Comparison of ENCODE assay signal across 10 cellular contexts in the genomic region with DNA sequence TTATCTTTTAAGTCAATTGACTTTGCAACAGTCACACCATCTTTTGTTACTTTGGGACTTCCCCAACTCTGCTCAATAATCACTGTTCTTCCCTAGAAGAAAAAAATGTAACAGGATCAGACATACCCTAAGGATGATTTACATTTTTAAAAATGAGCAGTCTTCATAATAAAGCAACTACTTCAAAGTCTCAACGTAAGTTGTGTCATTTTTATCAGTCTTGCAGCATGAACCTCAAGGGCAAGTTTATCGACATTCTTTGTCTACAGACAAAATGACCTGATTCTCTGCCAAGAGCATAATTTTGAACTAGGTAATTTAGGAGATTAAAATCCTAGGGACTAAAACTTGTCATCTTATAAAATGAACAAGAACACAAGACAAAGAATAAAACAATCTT. TPM values are rescaled to one million over a fixed set of nuclear protein-coding genes. Genes with fewer than 3 reads are reported as not detected.
DNase-seq lines count a peak whose midpoint lies in the region; ATAC-seq, FAIRE-seq and TF ChIP-seq lines count a peak whose summit lies in the region.
"Had no signal": no experiment of that assay in that cellular context is flagged by ENCODE, and none has a peak within 500 bp of the region (broad histone marks: within the 10 kb centered on the region; RNA-seq: fewer than 3 reads in every experiment).

No MANE protein-coding gene starts in this region.

- TF ChIP-seq POLR2A in IMR-90 (IDR thresholded peaks at IDR 0.05; ENCODE audit: low read depth, low read length), result no peak

- POLR2A ChIA-PET in CD4-positive, alpha-beta memory T cell (lab: Charles Lee; ENCODE audit: partially characterized antibody), result interaction anchor here (0.8 to 5.6 kb wide), 5 partner anchors 19 to 62 kb away, joined by 3 to 180 read pairs (median 7); partner anchors contain the start of genes COQ10B, MOB4 and SF3B1
- POLR2A ChIA-PET in IMR-90 (lab: Charles Lee; ENCODE audit: unreplicated experiment), result no interaction called here

- H3K27me3 ChIP-seq in CD4-positive, alpha-beta memory T cell (ENCODE audit: insufficient read depth, low read length), result no peaks in the 10 kb centered on the region
- H3K27me3 ChIP-seq in IMR-90 (ENCODE audit: control insufficient read depth, insufficient read depth, low read length), result no peaks in the 10 kb centered on the region
- no peaks in the 10 kb centered on the region for H3K27me3 ChIP-seq in astrocyte (ENCODE audit: insufficient read depth, low read length)
- H3K27me3 ChIP-seq: SJSA1 had no signal

- no peak overlapping the region for H3K18ac ChIP-seq in IMR-90 (ENCODE audit: low read depth, low read length)

- H4K5ac ChIP-seq in IMR-90 (ENCODE audit: low read depth, low read length), result no peak overlapping the region

- no peak overlapping the region for H4K8ac ChIP-seq in IMR-90 (ENCODE audit: low read depth in 2 of 2, low read length in 2 of 2)

- ATAC-seq in IMR-90 (ENCODE audit: low read depth) (no peak), GM18519 (IDR thresholded peaks at IDR 0.05; ENCODE audit: low FRiP score, unreplicated experiment) (no peak), HG03280 (IDR thresholded peaks at IDR 0.05; ENCODE audit: unreplicated experiment) (no peak), HG03342 (IDR thresholded peaks at IDR 0.05; ENCODE audit: unreplicated experiment) (no peak)

- no peak overlapping the region for H2BK20ac ChIP-seq in IMR-90 (ENCODE audit: low read depth, low read length)

- no peak overlapping the region for H3K4me3 ChIP-seq in CD4-positive, alpha-beta memory T cell (ENCODE audit: low read length in 2 of 2)
- no peak overlapping the region for H3K4me3 ChIP-seq in IMR-90 (ENCODE audit: insufficient read depth, low read depth, low read length)
- H3K4me3 ChIP-seq in astrocyte (ENCODE audit: insufficient read depth, low read depth, low read length), result peak overlapping the region; percentile 87
- peak overlapping the region; percentile 89 for H3K4me3 ChIP-seq in mesodermal cell (ENCODE audit: extremely low read depth, insufficient read depth, low read length, poor library complexity, severe bottlenecking)

- H4K91ac ChIP-seq in IMR-90 (ENCODE audit: insufficient read depth, low read depth, low read length), result no peak overlapping the region

- H3K14ac ChIP-seq in IMR-90 (replicated peaks; ENCODE audit: low read depth, low read length), result no peak overlapping the region

- no peak overlapping the region for H2AK5ac ChIP-seq in IMR-90 (ENCODE audit: low read depth, low read length)

- H3K79me2 ChIP-seq in astrocyte (ENCODE audit: insufficient read depth, low read length), result peaks cover 81% of the 10 kb centered on the region

- H2BK5ac ChIP-seq in IMR-90 (ENCODE audit: low read depth, low read length, poor library complexity, severe bottlenecking), result no peak overlapping the region

- TF ChIP-seq CTCF in IMR-90 (conservative IDR thresholded peaks at IDR 0.05; ENCODE audit: low read depth, low read length) (no peak), astrocyte (IDR thresholded peaks at IDR 0.05; ENCODE audit: insufficient read depth, low read depth, low read length) (no peak)

- FAIRE-seq in astrocyte (lab: Jason Lieb, UNC) (no peak), RCC 7860 (lab: Jason Lieb, UNC) (no peak)

- no peaks in the 10 kb centered on the region for H3K9me3 Mint-ChIP-seq in CD4-positive, alpha-beta memory T cell
- H3K9me3 Mint-ChIP-seq in astrocyte (ENCODE audit: unreplicated experiment), result no peaks in the 10 kb centered on the region

- peaks cover 38 to 76% (median 46%) of the 10 kb centered on the region in 4 donors for H3K4me1 Mint-ChIP-seq in CD4-positive, alpha-beta memory T cell
- peaks cover 32% of the 10 kb centered on the region for H3K4me1 Mint-ChIP-seq in astrocyte (ENCODE audit: low read depth, unreplicated experiment)

- H2BK15ac ChIP-seq in IMR-90 (ENCODE audit: low read depth, low read length), result no peak overlapping the region

- H3K23ac ChIP-seq in IMR-90 (ENCODE audit: low read depth, low read length), result no peak overlapping the region

- H2AK9ac ChIP-seq in IMR-90 (replicated peaks; ENCODE audit: low read depth, low read length, poor library complexity), result no peak overlapping the region

- no peak overlapping the region for H3K56ac ChIP-seq in IMR-90 (ENCODE audit: extremely low read depth, insufficient read depth, low read length)

- H3K27ac ChIP-seq in CD4-positive, alpha-beta memory T cell (ENCODE audit: low read depth, low read length), result peak overlapping the region; percentile 77
- H3K27ac ChIP-seq in IMR-90 (ENCODE audit: insufficient read depth, low read length) (no peak overlapping the region), astrocyte (ENCODE audit: low read depth, low read length) (no peak overlapping the region), mesodermal cell (ENCODE audit: low read depth, low read length, severe bottlenecking) (no peak overlapping the region)
- H3K27ac ChIP-seq: SJSA1 had no signal

- peak overlapping the region; percentile 68 to 98 (median 87) for H3K27ac Mint-ChIP-seq in CD4-positive, alpha-beta memory T cell
- peak overlapping the region; percentile 8 for H3K27ac Mint-ChIP-seq in astrocyte (ENCODE audit: unreplicated experiment)

- intact Hi-C loops in CD4-positive, alpha-beta memory T cell (cut with micrococcal nuclease), result loop anchor here (10.0 kb wide), 1 partner anchor 278 kb away; no protein-coding TSS in a partner anchor
- intact Hi-C loops in IMR-90 (cut with micrococcal nuclease), result loop anchor here (5.0 kb wide), 1 partner anchor 40 kb away; no protein-coding TSS in a partner anchor

- dilution Hi-C loops in IMR-90 (cut with HindIII; ENCODE audit: low sequenced_read_pairs, unreplicated experiment), result no loop called here

- no TSS peak for BruUV-seq in IMR-90 (replicated peaks; lab: Mats Ljungman, UMichigan)

- peaks cover 27 to 78% of the 10 kb centered on the region in 2 donors for H3K36me3 Mint-ChIP-seq in CD4-positive, alpha-beta memory T cell
- peaks cover 18% of the 10 kb centered on the region for H3K36me3 Mint-ChIP-seq in astrocyte (ENCODE audit: low read depth, unreplicated experiment)

- DNase-seq in CD4-positive, alpha-beta memory T cell, result no peak
- DNase-seq in IMR-90 (no peak), astrocyte (ENCODE audit: low read depth) (no peak), RCC 7860 (ENCODE audit: low spot score) (no peak)
- DNase-seq: NCI-H1092 treated with DMSO at 0.1 percent for 48 hours had no signal

- H3K4me2 ChIP-seq in IMR-90 (ENCODE audit: low read depth, low read length) (peak overlapping the region; percentile 98; the same call in 1 of the 2 replicates), astrocyte (ENCODE audit: low read length) (peak overlapping the region; percentile 85)

- H3K9ac ChIP-seq in IMR-90 (ENCODE audit: low read depth, low read length) (no peak overlapping the region), astrocyte (ENCODE audit: low read length) (no peak overlapping the region)

- H3K9me3 ChIP-seq in CD4-positive, alpha-beta memory T cell (ENCODE audit: control insufficient read depth in 1 of 2, low read length in 2 of 2), result no peaks in the 10 kb centered on the region
- H3K9me3 ChIP-seq in IMR-90 (ENCODE audit: control insufficient read depth, insufficient read depth, low read length) (no peaks in the 10 kb centered on the region), astrocyte (ENCODE audit: insufficient read depth, low read depth, low read length) (no peaks in the 10 kb centered on the region), mesodermal cell (ENCODE audit: control insufficient read depth, low read length) (no peaks in the 10 kb centered on the region)
- H3K9me3 ChIP-seq: SJSA1 had no signal

- H3K36me3 ChIP-seq in CD4-positive, alpha-beta memory T cell (ENCODE audit: insufficient read depth, low read length), result peaks cover 32% of the 10 kb centered on the region
- H3K36me3 ChIP-seq in IMR-90 (ENCODE audit: control insufficient read depth, insufficient read depth, low read length), result peaks cover 20% of the 10 kb centered on the region
- peaks cover 45% of the 10 kb centered on the region for H3K36me3 ChIP-seq in astrocyte (ENCODE audit: insufficient read depth, low read length)
- H3K36me3 ChIP-seq in mesodermal cell (ENCODE audit: control insufficient read depth, insufficient read depth, low read length), result peaks cover 71% of the 10 kb centered on the region

- H3K27me3 Mint-ChIP-seq in CD4-positive, alpha-beta memory T cell, result no peaks in the 10 kb centered on the region
- H3K27me3 Mint-ChIP-seq in astrocyte (ENCODE audit: low read depth, unreplicated experiment), result no peaks in the 10 kb centered on the region

- no peak overlapping the region for H3K4ac ChIP-seq in IMR-90 (ENCODE audit: low read depth, low read length)

- H3K9me1 ChIP-seq in IMR-90 (ENCODE audit: insufficient read depth, low read length), result 0 out of 2 replicates have a peak, but pooled peaks cover 3% of the 10 kb centered on the region

- no peak overlapping the region for H2BK120ac ChIP-seq in IMR-90 (ENCODE audit: low read depth, low read length)

- H2AFZ ChIP-seq in IMR-90 (replicated peaks; ENCODE audit: low read length, poor library complexity) (no peak overlapping the region), astrocyte (ENCODE audit: low read depth, low read length) (no peak overlapping the region)

- peak overlapping the region; percentile 41 to 99 (median 94) for H3K4me3 Mint-ChIP-seq in CD4-positive, alpha-beta memory T cell
- peak overlapping the region; percentile 95 for H3K4me3 Mint-ChIP-seq in astrocyte (ENCODE audit: unreplicated experiment)

- H4K20me1 ChIP-seq in IMR-90 (ENCODE audit: insufficient read depth, low read length) (peaks cover 39% of the 10 kb centered on the region), astrocyte (ENCODE audit: insufficient read depth, low read length) (peaks cover 61% of the 10 kb centered on the region)

- CTCF ChIA-PET in CD4-positive, alpha-beta memory T cell (lab: Charles Lee; ENCODE audit: partially characterized antibody), result no interaction called here
- CTCF ChIA-PET in IMR-90 (lab: Yijun Ruan, JAX), result no interaction called here

- peaks cover 53% of the 10 kb centered on the region for H3K4me1 ChIP-seq in CD4-positive, alpha-beta memory T cell (ENCODE audit: insufficient read depth, low read length)
- 0 out of 2 replicates have a peak, but pooled peaks cover 1% of the 10 kb centered on the region for H3K4me1 ChIP-seq in IMR-90 (ENCODE audit: control insufficient read depth, insufficient read depth, low read length)
- H3K4me1 ChIP-seq in astrocyte (ENCODE audit: insufficient read depth, low read length), result peaks cover 11% of the 10 kb centered on the region
- H3K4me1 ChIP-seq in mesodermal cell (ENCODE audit: control insufficient read depth, insufficient read depth, low read length, poor library complexity, severe bottlenecking), result peaks cover 19% of the 10 kb centered on the region

- peaks cover 22 to 41% of the 10 kb centered on the region in 2 experiments for H3K79me1 ChIP-seq in IMR-90 (ENCODE audit: low read depth in 1 of 2, low read length in 2 of 2)

- WGBS in IMR-90 (ENCODE audit: extremely low coverage in 2 of 2, insufficient read length in 1 of 2), 2 experiments, result no CpG with 5 or more reads among the region's 2 CpGs
- 69 to 88% methylated on average over 1 to 2 of the region's 2 CpGs for WGBS in mesodermal cell (ENCODE audit: insufficient coverage in 2 of 2), 2 experiments

- in situ Hi-C loops in IMR-90 (cut with MboI; ENCODE audit: low sequenced_read_pairs), result loop anchor here (5.0 kb wide), 1 partner anchor 80 kb away; no protein-coding TSS in a partner anchor

- no peak for TF ChIP-seq RAD21 in IMR-90 (IDR thresholded peaks at IDR 0.05; ENCODE audit: low read length)

RNA-seq across cellular contexts. Expression of gene HSPD1, which starts 2.3 kb away (rescaled TPM):
- 100 to 1,000 TPM; 129 to 132 TPM for total RNA-seq in CD4-positive, alpha-beta memory T cell
- polyA plus RNA-seq in CD4-positive, alpha-beta memory T cell, result 100 to 1,000 TPM; 111 to 116 TPM
- total RNA-seq in IMR-90 (2012; rRNA removed) (171 and 374 TPM in 2 replicates), astrocyte (292 and 329 TPM in 2 replicates)
- 147 and 171 TPM in 2 replicates for polyA plus RNA-seq in IMR-90 (2012; rRNA removed)
- polyA plus RNA-seq in IMR-90 (2012; cell fraction: cytosol; rRNA removed), result 45.0 and 57.1 TPM in 2 replicates
- polyA plus RNA-seq in IMR-90 (2012; cell fraction: nucleus; rRNA removed; ENCODE audit: low replicate concordance), result 32.5 and 93.3 TPM in 2 replicates
- polyA plus RNA-seq in mesodermal cell (2013, experiment 1 of 2), result 336 TPM
- polyA plus RNA-seq in mesodermal cell (2013, experiment 2 of 2), result 357 TPM

RNA-seq across cellular contexts. Expression of gene HSPE1, which starts 2.9 kb away (rescaled TPM):
- 10 to 100 TPM; 52.4 to 65.1 TPM for total RNA-seq in CD4-positive, alpha-beta memory T cell
- 100 to 1,000 TPM; 134 to 145 TPM for polyA plus RNA-seq in CD4-positive, alpha-beta memory T cell
- total RNA-seq in IMR-90 (2012; rRNA removed) (13.3 and 60.3 TPM in 2 replicates), astrocyte (114 and 139 TPM in 2 replicates)
- polyA plus RNA-seq in IMR-90 (2012; rRNA removed), result 93.6 and 106 TPM in 2 replicates
- polyA plus RNA-seq in IMR-90 (2012; cell fraction: cytosol; rRNA removed), result 15.7 and 19.2 TPM in 2 replicates
- 9.3 and 26.8 TPM in 2 replicates for polyA plus RNA-seq in IMR-90 (2012; cell fraction: nucleus; rRNA removed; ENCODE audit: low replicate concordance)
- 200 TPM for polyA plus RNA-seq in mesodermal cell (2013, experiment 1 of 2)
- polyA plus RNA-seq in mesodermal cell (2013, experiment 2 of 2), result 212 TPM

RNA-seq across cellular contexts. Expression of gene MOB4, which starts 18.6 kb away (rescaled TPM):
- 10 to 100 TPM; 20.2 to 21.8 TPM for total RNA-seq in CD4-positive, alpha-beta memory T cell
- 10 to 100 TPM; 30.0 to 50.6 TPM for polyA plus RNA-seq in CD4-positive, alpha-beta memory T cell
- total RNA-seq in IMR-90 (2012; rRNA removed) (34.8 and 69.4 TPM in 2 replicates), astrocyte (30.4 and 31.0 TPM in 2 replicates)
- polyA plus RNA-seq in IMR-90 (2012; rRNA removed), result 29.3 and 36.0 TPM in 2 replicates
- polyA plus RNA-seq in IMR-90 (2012; cell fraction: cytosol; rRNA removed), result 5.9 and 7.6 TPM in 2 replicates
- 1.5 and 8.2 TPM in 2 replicates for polyA plus RNA-seq in IMR-90 (2012; cell fraction: nucleus; rRNA removed; ENCODE audit: low replicate concordance)
- polyA plus RNA-seq in mesodermal cell (2013, experiment 1 of 2), result 54.2 TPM
- polyA plus RNA-seq in mesodermal cell (2013, experiment 2 of 2), result 56.0 TPM

RNA-seq across cellular contexts. Expression of gene COQ10B, which starts 43.9 kb away (rescaled TPM):
- total RNA-seq in CD4-positive, alpha-beta memory T cell, result 10 to 100 TPM; 31.7 to 33.1 TPM
- 10 to 100 TPM; 44.9 to 88.1 TPM for polyA plus RNA-seq in CD4-positive, alpha-beta memory T cell
- total RNA-seq in IMR-90 (2012; rRNA removed) (28.7 and 64.2 TPM in 2 replicates), astrocyte (46.0 and 48.3 TPM in 2 replicates)
- polyA plus RNA-seq in IMR-90 (2012; rRNA removed), result 6.3 and 9.5 TPM in 2 replicates
- 1.6 and 2.8 TPM in 2 replicates for polyA plus RNA-seq in IMR-90 (2012; cell fraction: cytosol; rRNA removed)
- 0.81 and 4.0 TPM in 2 replicates for polyA plus RNA-seq in IMR-90 (2012; cell fraction: nucleus; rRNA removed; ENCODE audit: low replicate concordance)
- polyA plus RNA-seq in mesodermal cell (2013, experiment 1 of 2), result 28.9 TPM
- polyA plus RNA-seq in mesodermal cell (2013, experiment 2 of 2), result 28.0 TPM

Comparison
In these comparisons a context has a peak if more than half of its experiments do, and no peak if none do; other contexts are left out.
1. H3K4me3 ChIP-seq: peak in astrocyte (single experiment) and mesodermal cell (single experiment); none in CD4-positive, alpha-beta memory T cell (0 of 2) and IMR-90 (single experiment).